1 cellular context compared by ENCODE assay signal in genomic region chr20:36815454-36816091, GRCh38.
TF ChIP-seq lines count a peak whose summit lies in the region.

No MANE protein-coding gene starts in this region.

TF ChIP-seq in GM23338, 12 proteins besides CTCF, POLR2A, EP300 and RAD21:
- no peak for TF ChIP-seq ZNF462 (CRISPR knock-in tag; IDR thresholded peaks at IDR 0.05)
- no peak for TF ChIP-seq REST (IDR thresholded peaks at IDR 0.05; ENCODE audit: unreplicated experiment)
- no peak for TF ChIP-seq EZH2phosphoT487 (IDR thresholded peaks at IDR 0.05; ENCODE audit: unreplicated experiment)
- no peak for TF ChIP-seq JUNB (IDR thresholded peaks at IDR 0.05; ENCODE audit: unreplicated experiment)
- no peak for TF ChIP-seq NANOG (IDR thresholded peaks at IDR 0.05; ENCODE audit: borderline replicate concordance)
- TF ChIP-seq ZNF331 (CRISPR knock-in tag; IDR thresholded peaks at IDR 0.05; ENCODE audit: low read depth): no peak
- no peak for TF ChIP-seq CREB1 (CRISPR knock-in tag; IDR thresholded peaks at IDR 0.05; ENCODE audit: low read depth)
- no peak for TF ChIP-seq ETS1 (IDR thresholded peaks at IDR 0.05)
- TF ChIP-seq ZNF114 (CRISPR knock-in tag; IDR thresholded peaks at IDR 0.05): no peak
- no peak for TF ChIP-seq STAT1 (IDR thresholded peaks at IDR 0.05; ENCODE audit: unreplicated experiment)
- no peak for TF ChIP-seq POLR2AphosphoS5 (IDR thresholded peaks at IDR 0.05; ENCODE audit: low read depth)
